In the genomic region with DNA sequence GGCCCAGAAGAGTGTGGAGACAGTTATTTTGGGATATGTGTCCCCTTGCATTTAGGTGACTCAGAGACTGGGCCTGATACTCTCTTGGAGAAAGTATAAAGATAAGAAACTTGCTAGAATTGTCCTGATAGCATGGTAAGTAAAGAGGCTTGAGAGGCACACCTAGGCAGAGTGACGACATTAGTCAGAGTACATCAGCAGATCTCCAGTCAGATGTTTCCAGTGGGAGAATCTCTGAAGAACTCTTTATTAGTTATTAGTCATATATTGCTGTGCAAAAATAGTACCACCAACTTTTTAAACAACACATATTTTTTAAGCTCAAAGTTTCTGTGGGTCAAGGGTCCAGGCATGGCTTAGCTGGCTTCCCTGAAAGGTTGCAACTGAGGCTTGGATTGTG, we compare ENCODE assay signal across 25 cellular contexts.
"Had no signal": no experiment of that assay in that cellular context is flagged by ENCODE, and none has a peak within 500 bp of the region (broad histone marks: within the 10 kb centered on the region; RNA-seq: fewer than 3 reads in every experiment).

No MANE protein-coding gene starts in this region.

- H3K27ac Mint-ChIP-seq: memory B cell; naive B cell; nephron; stimulated activated naive B cell treated with anti-CD40 and anti-IgM and Interleukin-4, amounts not matched to agents 10 μg/mL and 1 μg/mL and 100 μg/mL, for 72 hours; stimulated activated naive CD8-positive, alpha-beta T cell treated with anti-CD3 and anti-CD28 coated beads, Interleukin-15, Interleukin-2, amounts not matched to agents 100 ng/mL and 50 ng/mL, for 24 hours had no signal

- H3K4me3 ChIP-seq: dorsolateral prefrontal cortex, left ventricle myocardium inferior, lower lobe of right lung, mucosa of descending colon, ovary, psoas muscle, sigmoid colon, skin epidermis, thoracic aorta, tibial nerve, upper lobe of left lung had no signal

- H3K27me3 ChIP-seq: dorsolateral prefrontal cortex, ovary, sigmoid colon, tibial nerve, upper lobe of left lung had no signal

- H3K4me1 Mint-ChIP-seq: memory B cell; naive B cell; nephron; stimulated activated naive B cell treated with anti-CD40 and anti-IgM and Interleukin-4, amounts not matched to agents 10 μg/mL and 1 μg/mL and 100 μg/mL, for 72 hours had no signal

- H3K4me3 Mint-ChIP-seq: memory B cell; naive B cell; nephron; stimulated activated naive B cell treated with anti-CD40 and anti-IgM and Interleukin-4, amounts not matched to agents 10 μg/mL and 1 μg/mL and 100 μg/mL, for 72 hours; stimulated activated naive CD8-positive, alpha-beta T cell treated with anti-CD3 and anti-CD28 coated beads, Interleukin-15, Interleukin-2, amounts not matched to agents 100 ng/mL and 50 ng/mL, for 24 hours had no signal

- H3K36me3 ChIP-seq: left ventricle myocardium inferior, lower lobe of right lung, ovary, sigmoid colon, thoracic aorta, tibial nerve, upper lobe of left lung had no signal

- H3K4me1 ChIP-seq: left ventricle myocardium inferior, lower lobe of right lung, psoas muscle, sigmoid colon, tibial nerve, upper lobe of left lung had no signal

- H3K27me3 Mint-ChIP-seq: memory B cell; naive B cell; stimulated activated naive B cell treated with anti-CD40 and anti-IgM and Interleukin-4, amounts not matched to agents 10 μg/mL and 1 μg/mL and 100 μg/mL, for 72 hours; stimulated activated naive CD8-positive, alpha-beta T cell treated with anti-CD3 and anti-CD28 coated beads, Interleukin-15, Interleukin-2, amounts not matched to agents 100 ng/mL and 50 ng/mL, for 24 hours had no signal

- ATAC-seq: left cardiac atrium; lower lobe of right lung; mucosa of descending colon; psoas muscle; right cardiac atrium; stimulated activated naive B cell treated with anti-CD40 and anti-IgM and Interleukin-4, amounts not matched to agents 10 μg/mL and 1 μg/mL and 100 μg/mL, for 72 hours had no signal

- H3K36me3 Mint-ChIP-seq: memory B cell; naive B cell; stimulated activated naive B cell treated with anti-CD40 and anti-IgM and Interleukin-4, amounts not matched to agents 10 μg/mL and 1 μg/mL and 100 μg/mL, for 72 hours had no signal

- H3K9me3 ChIP-seq: lower lobe of right lung, mucosa of descending colon, ovary, psoas muscle, sigmoid colon, thoracic aorta, tibial nerve, upper lobe of left lung had no signal

- H3K27ac ChIP-seq: dorsolateral prefrontal cortex, left ventricle myocardium inferior, lower lobe of right lung, ovary, psoas muscle, sigmoid colon, skin epidermis, thoracic aorta, tibial nerve, upper lobe of left lung had no signal

- DNase-seq: caudate nucleus; cerebellar nuclear complex; dorsolateral prefrontal cortex; effector CD4-positive, alpha-beta T cell; left cardiac atrium; left ventricle myocardium inferior; lower lobe of right lung; mucosa of descending colon; naive B cell; nucleus accumbens; ovary; posterior cingulate gyrus; psoas muscle; right cardiac atrium; sigmoid colon; stimulated activated CD4-positive, alpha-beta T cell treated with anti-CD3 and anti-CD28 coated beads, Interleukin-15, amount 100 ng/mL, for 24 hours; stimulated activated CD4-positive, alpha-beta T cell treated with anti-CD3 and anti-CD28 coated beads, Interleukin-2, amount 100 ng/mL, for 48 hours; stimulated activated naive B cell treated with anti-CD40 and anti-IgM and Interleukin-4, amounts not matched to agents 10 μg/mL and 1 μg/mL and 100 μg/mL, for 72 hours; upper lobe of left lung had no signal
